Comparison of ENCODE assay signal across 1 cellular context in genomic region chr4:67702166-67702565, GRCh38.
A peak's percentile ranks its signal among the peaks of the same experiment; 100 is the strongest.
TF ChIP-seq lines count a peak whose summit lies in the region.

No MANE protein-coding gene starts in this region.

TF ChIP-seq in K562, 482 proteins besides CTCF, POLR2A, EP300 and RAD21 (continued from another document):
- TF ChIP-seq ZNF407 (IDR thresholded peaks at IDR 0.05; ENCODE audit: low read depth) (no peak), BMI1 (IDR thresholded peaks at IDR 0.05; ENCODE audit: low read length) (no peak), CAMTA2 (CRISPR knock-in tag; conservative IDR thresholded peaks at IDR 0.05) (no peak), ZNF41 (CRISPR knock-in tag; conservative IDR thresholded peaks at IDR 0.05) (peak; percentile 82; the same call in 1 of the 2 replicates), IRF9 (tag; IDR thresholded peaks at IDR 0.05) (peak; percentile 59; the same call in 1 of the 2 replicates), SNIP1 (IDR thresholded peaks at IDR 0.05; ENCODE audit: low read depth) (no peak), ZBTB9 (CRISPR knock-in tag; IDR thresholded peaks at IDR 0.05) (peak; percentile 78), CREB3 (tag; conservative IDR thresholded peaks at IDR 0.05; ENCODE audit: low read depth) (peak; percentile 97), MEIS2 (IDR thresholded peaks at IDR 0.05; ENCODE audit: partially characterized antibody) (no peak), HNRNPH1 (optimal IDR thresholded peaks at IDR 0.05; ENCODE audit: low read depth, low read length) (no peak), ZEB2 (IDR thresholded peaks at IDR 0.05) (no peak), EHMT2 (IDR thresholded peaks at IDR 0.05) (no peak), UBTF (IDR thresholded peaks at IDR 0.05; ENCODE audit: borderline replicate concordance in 1 of 2, low read depth in 2 of 2, low read length in 2 of 2) (no peak), SP1 (CRISPR knock-in tag; IDR thresholded peaks at IDR 0.05) (no peak), PHF8 (IDR thresholded peaks at IDR 0.05; ENCODE audit: borderline replicate concordance, low read length) (no peak), ELF4 (CRISPR knock-in tag; IDR thresholded peaks at IDR 0.05) (no peak)
TF ChIP-seq in K562: peak in this region for 93.
